In genomic region chr19:14559916-14560775, GRCh38 we compare ENCODE assay signal across 1 cellular context.
TF ChIP-seq lines count a peak whose summit lies in the region.

No MANE protein-coding gene starts in this region.

TF ChIP-seq in HepG2, 621 proteins besides CTCF, POLR2A, EP300 and RAD21:
- TF ChIP-seq ZNF761 (CRISPR knock-in tag; conservative IDR thresholded peaks at IDR 0.05) (no peak), AGO2 (optimal IDR thresholded peaks at IDR 0.05; ENCODE audit: low read depth, low read length) (peak; percentile 46)
TF ChIP-seq in HepG2: peak in this region for 1.
